13 cellular contexts compared by ENCODE assay signal in the genomic region with DNA sequence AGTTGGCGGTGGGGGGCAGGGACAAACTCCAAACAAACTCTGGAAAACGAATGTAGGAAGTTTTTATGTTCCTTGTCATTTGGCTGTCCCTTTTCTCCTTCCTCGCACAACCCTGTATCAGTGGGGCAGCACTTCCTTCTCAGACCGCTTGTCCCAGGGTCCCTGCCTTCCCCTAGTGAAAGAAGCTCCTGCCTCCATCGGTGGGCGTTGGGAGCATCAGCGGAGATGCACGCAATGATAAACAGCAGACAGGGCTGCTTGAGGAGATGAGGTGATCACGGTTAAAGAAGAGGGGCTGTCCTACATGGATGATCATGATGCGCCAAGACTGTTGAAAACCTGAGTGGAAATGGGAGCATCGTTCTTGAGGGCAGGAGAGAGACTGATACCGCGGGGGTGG. TPM values are rescaled to one million over a fixed set of nuclear protein-coding genes. Genes with fewer than 3 reads are reported as not detected.
DNase-seq lines count a peak whose midpoint lies in the region; ATAC-seq, FAIRE-seq and TF ChIP-seq lines count a peak whose summit lies in the region.
"Had no signal": no experiment of that assay in that cellular context is flagged by ENCODE, and none has a peak within 500 bp of the region (broad histone marks: within the 10 kb centered on the region; RNA-seq: fewer than 3 reads in every experiment).

No MANE protein-coding gene starts in this region.

- no peaks in the 10 kb centered on the region for H3K9me3 ChIP-seq in right lobe of liver
- no peaks in the 10 kb centered on the region for H3K9me3 ChIP-seq in stomach

- H3K4me1 Mint-ChIP-seq in GM23338 = peaks cover 18% of the 10 kb centered on the region
- no peaks in the 10 kb centered on the region for H3K4me1 Mint-ChIP-seq in activated T-helper 2 cell treated with anti-CD3 and anti-CD28 coated beads, Interferon-gamma antibody, Interleukin-2, Interleukin-4, amounts not matched to agents 10 μg/mL and 5 μg/mL and 100 μg/mL, durations not matched to agents 14 hours and 24 hours and 36 hours (ENCODE audit: low read depth)
- H3K4me1 Mint-ChIP-seq: activated naive CD8-positive, alpha-beta T cell treated with anti-CD3 and anti-CD28 coated beads, Interleukin-2, amount 50 U/mL, for 24 hours; CD8-positive, alpha-beta memory T cell had no signal

- H2AFZ ChIP-seq in GM23338 = peak overlapping the region; percentile 67

- H3K4me1 ChIP-seq in GM23338 (ENCODE audit: insufficient read depth) (peaks cover 8% of the 10 kb centered on the region), right lobe of liver (peaks cover 0 to 53% (median 12%) of the 10 kb centered on the region in 4 donors), stomach (peaks cover 0 to 64% (median 15%) of the 10 kb centered on the region in 4 donors)

- WGBS in right lobe of liver (ENCODE audit: insufficient coverage, low coverage, low lambda C conversion rate, missing lambda C conversion rate) = 16% methylated on average over 13 of the region's 13 CpGs
- WGBS in stomach, 5 donors = 48 to 69% (median 60%) methylated on average over 13 of the region's 13 CpGs

- no peak for TF ChIP-seq EP300 in stomach (IDR thresholded peaks at IDR 0.05)

- no peak for TF ChIP-seq POLR2A in right lobe of liver (IDR thresholded peaks at IDR 0.05)
- TF ChIP-seq POLR2A in stomach (IDR thresholded peaks at IDR 0.05) = no peak
- TF ChIP-seq POLR2A in GM12892 (IDR thresholded peaks at IDR 0.05; ENCODE audit: low read depth, low read length) = no peak

- no peaks in the 10 kb centered on the region for H3K9me2 ChIP-seq in GM23338 (ENCODE audit: insufficient read depth)

- no peak overlapping the region for H3K27ac ChIP-seq in GM23338 (ENCODE audit: low read depth)
- H3K27ac ChIP-seq in coronary artery = peak overlapping the region; percentile 83 to 91
- H3K27ac ChIP-seq in right lobe of liver = peak overlapping the region; percentile 87 to 97 (median 91)
- peak overlapping the region; percentile 74 to 84 (median 82) for H3K27ac ChIP-seq in stomach

- H3K9me3 Mint-ChIP-seq in GM23338 = no peaks in the 10 kb centered on the region
- no peaks in the 10 kb centered on the region for H3K9me3 Mint-ChIP-seq in activated T-helper 2 cell treated with anti-CD3 and anti-CD28 coated beads, Interferon-gamma antibody, Interleukin-2, Interleukin-4, amounts not matched to agents 10 μg/mL and 5 μg/mL and 100 μg/mL, durations not matched to agents 14 hours and 24 hours and 36 hours
- H3K9me3 Mint-ChIP-seq: activated naive CD8-positive, alpha-beta T cell treated with anti-CD3 and anti-CD28 coated beads, Interleukin-2, amount 50 U/mL, for 24 hours; CD8-positive, alpha-beta memory T cell; T-helper 1 cell treated with Interleukin-12 subunit alpha and Interleukin-12 subunit beta and Interleukin-4 antibody, amounts not matched to agents 30 μg/mL and 1 μg/mL, for 36 hours had no signal

- H3K4me3 Mint-ChIP-seq in GM23338 = peak overlapping the region; percentile 6; the same call in 1 of the 3 replicates
- no peak overlapping the region for H3K4me3 Mint-ChIP-seq in activated T-helper 2 cell treated with anti-CD3 and anti-CD28 coated beads, Interferon-gamma antibody, Interleukin-2, Interleukin-4, amounts not matched to agents 10 μg/mL and 5 μg/mL and 100 μg/mL, durations not matched to agents 14 hours and 24 hours and 36 hours (ENCODE audit: low read depth)
- H3K4me3 Mint-ChIP-seq: activated naive CD8-positive, alpha-beta T cell treated with anti-CD3 and anti-CD28 coated beads, Interleukin-2, amount 50 U/mL, for 24 hours; CD8-positive, alpha-beta memory T cell; T-helper 1 cell treated with Interleukin-12 subunit alpha and Interleukin-12 subunit beta and Interleukin-4 antibody, amounts not matched to agents 30 μg/mL and 1 μg/mL, for 36 hours had no signal

- no peaks in the 10 kb centered on the region for H3F3A ChIP-seq in GM23338 (replicated peaks; ENCODE audit: low read depth)

- ATAC-seq in GM23338 (peak; percentile 59), right lobe of liver (peak in 1 of 4 donors; percentile 1), HG02798 (IDR thresholded peaks at IDR 0.05; ENCODE audit: poor library complexity, unreplicated experiment) (no peak)
- ATAC-seq: activated naive CD8-positive, alpha-beta T cell treated with anti-CD3 and anti-CD28 coated beads, Interleukin-2, amount 50 U/mL, for 24 hours had no signal

- H3K27ac Mint-ChIP-seq in GM23338 = no peak overlapping the region
- H3K27ac Mint-ChIP-seq in activated T-helper 2 cell treated with anti-CD3 and anti-CD28 coated beads, Interferon-gamma antibody, Interleukin-2, Interleukin-4, amounts not matched to agents 10 μg/mL and 5 μg/mL and 100 μg/mL, durations not matched to agents 14 hours and 24 hours and 36 hours = no peak overlapping the region
- H3K27ac Mint-ChIP-seq: activated naive CD8-positive, alpha-beta T cell treated with anti-CD3 and anti-CD28 coated beads, Interleukin-2, amount 50 U/mL, for 24 hours; CD8-positive, alpha-beta memory T cell; T-helper 1 cell treated with Interleukin-12 subunit alpha and Interleukin-12 subunit beta and Interleukin-4 antibody, amounts not matched to agents 30 μg/mL and 1 μg/mL, for 36 hours had no signal

- DNase-seq in GM23338 (ENCODE audit: low spot score) (peak; percentile 26), coronary artery (ENCODE audit: low spot score) (peak; percentile 69), right lobe of liver (no peak), stomach (no peak), DMS153 (lab: John Stamatoyannopoulos, UW) (no peak), GM12892 (ENCODE audit: insufficient read length) (no peak)
- no peak for DNase-seq in activated T-helper 2 cell treated with anti-CD3 and anti-CD28 coated beads, Interferon-gamma antibody, Interleukin-2, Interleukin-4, amounts not matched to agents 10 μg/mL and 5 μg/mL and 100 μg/mL, durations not matched to agents 14 hours and 24 hours and 36 hours (ENCODE audit: low spot score)
- DNase-seq: activated naive CD8-positive, alpha-beta T cell treated with anti-CD3 and anti-CD28 coated beads, Interleukin-2, amount 50 U/mL, for 24 hours; CD8-positive, alpha-beta memory T cell; NCI-H1417 treated with DMSO at 0.1 percent for 48 hours had no signal

- FAIRE-seq in GM12892 (lab: Jason Lieb, UNC) = no peak
- FAIRE-seq: islet of Langerhans had no signal

- no peaks in the 10 kb centered on the region for H3K36me3 ChIP-seq in GM23338 (ENCODE audit: insufficient read depth)
- peaks cover 0 to 33% (median 9%) of the 10 kb centered on the region in 4 donors for H3K36me3 ChIP-seq in right lobe of liver
- H3K36me3 ChIP-seq in stomach = peaks cover 0 to 29% (median 14%) of the 10 kb centered on the region in 4 donors

- no peak overlapping the region for H3K4me3 ChIP-seq in GM23338
- H3K4me3 ChIP-seq in coronary artery = peak overlapping the region; percentile 70
- peak overlapping the region; percentile 55 to 74 (median 71) for H3K4me3 ChIP-seq in right lobe of liver
- H3K4me3 ChIP-seq in stomach = peak overlapping the region; percentile 40 to 46 (median 44)

- intact Hi-C loops in right lobe of liver (cut with DNase I) = loop anchor here in 1 of 2 donors (5.0 kb wide), 1 partner anchor 36 kb away; no protein-coding TSS in a partner anchor
- intact Hi-C loops in stomach (cut with DNase I; ENCODE audit: low total_unique reads) = no loop called here
- intact Hi-C loops in activated T-helper 2 cell treated with anti-CD3 and anti-CD28 coated beads, Interferon-gamma antibody, Interleukin-2, Interleukin-4, amounts not matched to agents 10 μg/mL and 5 μg/mL and 100 μg/mL, durations not matched to agents 14 hours and 24 hours and 36 hours (cut with micrococcal nuclease) = no loop called here

- peak overlapping the region; percentile 56 for H3K4me2 ChIP-seq in GM23338

- H4K20me1 ChIP-seq in GM23338 (replicated peaks; ENCODE audit: insufficient read depth) = no peaks in the 10 kb centered on the region

- H3K27me3 ChIP-seq in GM23338 (ENCODE audit: insufficient read depth) = no peaks in the 10 kb centered on the region
- H3K27me3 ChIP-seq in right lobe of liver = no peaks in the 10 kb centered on the region
- no peaks in the 10 kb centered on the region for H3K27me3 ChIP-seq in stomach

- peaks cover 11% of the 10 kb centered on the region for H3K27me3 Mint-ChIP-seq in GM23338 (ENCODE audit: insufficient read depth, low read depth, poor library complexity)
- peaks cover 7% of the 10 kb centered on the region for H3K27me3 Mint-ChIP-seq in activated T-helper 2 cell treated with anti-CD3 and anti-CD28 coated beads, Interferon-gamma antibody, Interleukin-2, Interleukin-4, amounts not matched to agents 10 μg/mL and 5 μg/mL and 100 μg/mL, durations not matched to agents 14 hours and 24 hours and 36 hours (ENCODE audit: low read depth)

- no peak for TF ChIP-seq CTCF in GM23338 (conservative IDR thresholded peaks at IDR 0.05; ENCODE audit: low read depth in 2 of 2)
- no peak for TF ChIP-seq CTCF in coronary artery (IDR thresholded peaks at IDR 0.05)
- no peak for TF ChIP-seq CTCF in right lobe of liver (IDR thresholded peaks at IDR 0.05)
- TF ChIP-seq CTCF in stomach (IDR thresholded peaks at IDR 0.05) = no peak

- H3K79me2 ChIP-seq in GM23338 (replicated peaks; ENCODE audit: insufficient read depth) = no peaks in the 10 kb centered on the region

- H3K36me3 Mint-ChIP-seq in GM23338 (ENCODE audit: low read depth) = no peaks in the 10 kb centered on the region
- no peaks in the 10 kb centered on the region for H3K36me3 Mint-ChIP-seq in activated T-helper 2 cell treated with anti-CD3 and anti-CD28 coated beads, Interferon-gamma antibody, Interleukin-2, Interleukin-4, amounts not matched to agents 10 μg/mL and 5 μg/mL and 100 μg/mL, durations not matched to agents 14 hours and 24 hours and 36 hours (ENCODE audit: low read depth)

RNA-seq across cellular contexts. Expression of a gene that starts 0.6 kb away (rescaled TPM):
- 5.0 and 9.7 TPM in 2 replicates for total RNA-seq in GM23338 (2014; rRNA removed; shearing (Covaris generic))
- 4.9 and 5.1 TPM in 2 replicates for polyA plus RNA-seq in GM23338 (2016; fragmentation: Nextera tagmentation; extraction: Ambion mirVana)
- 1,000 to 10,000 TPM in 5 of 6 experiments, 100 to 1,000 TPM in 1; 993 to 2,993 (median 1,796) TPM for total RNA-seq in right lobe of liver
- 100 to 1,000 TPM; 168 to 404 (median 234) TPM for total RNA-seq in stomach
- polyA plus RNA-seq in stomach = 100 to 1,000 TPM in 1 of 3 donors, 10 to 100 TPM in 2; 61.6 to 161 (median 98.4) TPM
- total RNA-seq in activated T-helper 2 cell treated with anti-CD3 and anti-CD28 coated beads, Interferon-gamma antibody, Interleukin-2, Interleukin-4, amounts not matched to agents 10 μg/mL and 5 μg/mL and 100 μg/mL, durations not matched to agents 14 hours and 24 hours and 36 hours = 2.5 and 2.6 TPM in 2 replicates
- 1.00 TPM for polyA plus RNA-seq in GM12892 (2012; ENCODE audit: missing spikeins)
- polyA plus RNA-seq: CD8-positive, alpha-beta memory T cell had no signal

RNA-seq across cellular contexts. Expression of a gene that starts 31.1 kb away (rescaled TPM):
- total RNA-seq in GM23338 (2014; rRNA removed; shearing (Covaris generic)) = 6.1 and 8.8 TPM in 2 replicates
- polyA plus RNA-seq in GM23338 (2016; fragmentation: Nextera tagmentation; extraction: Ambion mirVana) = 5.9 and 6.4 TPM in 2 replicates
- 1,000 to 10,000 TPM; 1,157 to 2,557 (median 1,950) TPM for total RNA-seq in right lobe of liver
- 100 to 1,000 TPM; 111 to 312 (median 139) TPM for total RNA-seq in stomach
- polyA plus RNA-seq in stomach = 100 to 1,000 TPM in 1 of 3 donors, 10 to 100 TPM in 2; 68.9 to 216 (median 84.2) TPM
- total RNA-seq in activated T-helper 2 cell treated with anti-CD3 and anti-CD28 coated beads, Interferon-gamma antibody, Interleukin-2, Interleukin-4, amounts not matched to agents 10 μg/mL and 5 μg/mL and 100 μg/mL, durations not matched to agents 14 hours and 24 hours and 36 hours = 1.5 and 2.5 TPM in 2 replicates
- polyA plus RNA-seq in GM12892 (2012; ENCODE audit: missing spikeins) = 1.9 TPM

RNA-seq across cellular contexts. Expression of a gene that starts 42.9 kb away (rescaled TPM):
- total RNA-seq in GM23338 (2014; rRNA removed; shearing (Covaris generic)) = 45.3 and 51.5 TPM in 2 replicates
- polyA plus RNA-seq in GM23338 (2016; fragmentation: Nextera tagmentation; extraction: Ambion mirVana) (21.4 and 22.7 TPM in 2 replicates), stomach (10 to 100 TPM; 15.0 to 35.6 (median 31.9) TPM)
- total RNA-seq in right lobe of liver (100 to 1,000 TPM in 1 of 6 experiments, 10 to 100 TPM in 5; 50.6 to 115 (median 77.5) TPM), stomach (100 to 1,000 TPM in 1 of 5 donors, 10 to 100 TPM in 4; 40.3 to 116 (median 57.4) TPM)
- 30.9 and 34.0 TPM in 2 replicates for total RNA-seq in activated T-helper 2 cell treated with anti-CD3 and anti-CD28 coated beads, Interferon-gamma antibody, Interleukin-2, Interleukin-4, amounts not matched to agents 10 μg/mL and 5 μg/mL and 100 μg/mL, durations not matched to agents 14 hours and 24 hours and 36 hours
- 16.2 TPM for polyA plus RNA-seq in GM12892 (2012; ENCODE audit: missing spikeins)

RNA-seq across cellular contexts. Expression of a gene that starts 47.9 kb away (rescaled TPM):
- 8.8 and 10.0 TPM in 2 replicates for total RNA-seq in GM23338 (2014; rRNA removed; shearing (Covaris generic))
- polyA plus RNA-seq in GM23338 (2016; fragmentation: Nextera tagmentation; extraction: Ambion mirVana) (7.3 and 9.1 TPM in 2 replicates), stomach (10 to 100 TPM; 18.6 to 43.9 (median 25.1) TPM)
- total RNA-seq in right lobe of liver (100 to 1,000 TPM; 202 to 236 (median 216) TPM), stomach (100 to 1,000 TPM in 2 of 5 donors, 10 to 100 TPM in 3; 40.2 to 121 (median 73.3) TPM)
- 20.2 and 28.7 TPM in 2 replicates for total RNA-seq in activated T-helper 2 cell treated with anti-CD3 and anti-CD28 coated beads, Interferon-gamma antibody, Interleukin-2, Interleukin-4, amounts not matched to agents 10 μg/mL and 5 μg/mL and 100 μg/mL, durations not matched to agents 14 hours and 24 hours and 36 hours
- 9.1 TPM for polyA plus RNA-seq in GM12892 (2012; ENCODE audit: missing spikeins)

Comparison
In these comparisons a context has a peak if more than half of its experiments do, and no peak if none do; other contexts are left out.
1. DNase-seq: peak in GM23338 (single experiment) and coronary artery (single experiment); none in right lobe of liver (0 of 3), stomach (single experiment), DMS153 (single experiment), activated T-helper 2 cell treated with anti-CD3 and anti-CD28 coated beads, Interferon-gamma antibody, Interleukin-2, Interleukin-4, amounts not matched to agents 10 μg/mL and 5 μg/mL and 100 μg/mL, durations not matched to agents 14 hours and 24 hours and 36 hours (single experiment) and GM12892 (single experiment).
2. RNA of a gene that starts 0.6 kb away (total RNA-seq): 993 to 2,993 TPM in right lobe of liver and 168 to 404 TPM in stomach; 5.0 to 9.7 TPM in GM23338 and 2.5 to 2.6 TPM in activated T-helper 2 cell treated with anti-CD3 and anti-CD28 coated beads, Interferon-gamma antibody, Interleukin-2, Interleukin-4, amounts not matched to agents 10 μg/mL and 5 μg/mL and 100 μg/mL, durations not matched to agents 14 hours and 24 hours and 36 hours; every median in the first group is over 10 times any median in the second.
3. RNA of a gene that starts 31.1 kb away (total RNA-seq): 1,157 to 2,557 TPM in right lobe of liver and 111 to 312 TPM in stomach; 6.1 to 8.8 TPM in GM23338 and 1.5 to 2.5 TPM in activated T-helper 2 cell treated with anti-CD3 and anti-CD28 coated beads, Interferon-gamma antibody, Interleukin-2, Interleukin-4, amounts not matched to agents 10 μg/mL and 5 μg/mL and 100 μg/mL, durations not matched to agents 14 hours and 24 hours and 36 hours; every median in the first group is over 10 times any median in the second.